27 cellular contexts compared by ENCODE assay signal in the genomic region with DNA sequence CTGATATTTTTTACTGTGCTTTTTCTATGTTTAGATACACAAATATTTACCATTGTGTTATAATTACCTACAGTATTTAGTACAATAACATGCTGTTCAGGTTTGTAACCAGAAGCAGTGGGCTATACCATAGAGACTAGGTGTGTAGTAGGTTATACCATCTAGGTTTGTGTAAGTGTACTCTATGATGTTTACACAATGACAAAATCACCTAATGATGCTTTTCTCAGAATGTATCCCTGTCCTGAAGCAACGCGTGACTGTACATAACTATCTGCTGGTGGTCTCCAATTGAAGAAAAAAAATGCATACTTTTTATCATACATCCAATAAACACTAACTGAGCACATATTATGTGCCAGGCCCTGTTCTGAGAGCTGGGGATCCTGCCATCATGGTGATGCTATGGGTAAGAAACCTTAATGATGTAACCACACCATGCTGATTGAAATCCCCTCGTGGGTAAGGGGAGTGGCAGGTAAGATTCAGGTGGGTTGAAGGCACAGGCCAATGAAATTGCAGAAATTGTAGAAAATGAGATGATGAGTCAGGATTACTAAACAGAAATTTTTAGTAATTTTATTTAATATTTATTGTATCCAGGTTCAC.
DNase-seq lines count a peak whose midpoint lies in the region; ATAC-seq and TF ChIP-seq lines count a peak whose summit lies in the region.
"Had no signal": no experiment of that assay in that cellular context is flagged by ENCODE, and none has a peak within 500 bp of the region (broad histone marks: within the 10 kb centered on the region; RNA-seq: fewer than 3 reads in every experiment).

No MANE protein-coding gene starts in this region.

- H3K27me3 ChIP-seq in psoas muscle (ENCODE audit: insufficient read depth in 3 of 3, low read length in 2 of 3) = no peaks in the 10 kb centered on the region
- H3K27me3 ChIP-seq: cardiac muscle cell, pancreas, suprapubic skin had no signal

- no peaks in the 10 kb centered on the region for H3K36me3 ChIP-seq in psoas muscle (ENCODE audit: insufficient read depth in 1 of 2, low read depth in 1 of 2)
- H3K36me3 ChIP-seq: cardiac muscle cell, lower lobe of right lung, pancreas, suprapubic skin had no signal

- H3K4me1 Mint-ChIP-seq in activated naive CD4-positive, alpha-beta T cell treated with anti-CD3 and anti-CD28 coated beads, Interleukin-2, amount 50 U/mL, for 24 hours = peaks cover 96% of the 10 kb centered on the region
- peaks cover 72% of the 10 kb centered on the region for H3K4me1 Mint-ChIP-seq in activated naive CD4-positive, alpha-beta T cell treated with anti-CD3 and anti-CD28 coated beads, Interleukin-2, amount 10 ng/mL, durations not matched to agents 7 days and 5 days
- peaks cover 31 to 87% (median 85%) of the 10 kb centered on the region in 3 donors for H3K4me1 Mint-ChIP-seq in T-cell
- H3K4me1 Mint-ChIP-seq in activated naive CD8-positive, alpha-beta T cell (ENCODE audit: low read depth) = peaks cover 95% of the 10 kb centered on the region
- peaks cover 34% of the 10 kb centered on the region for H3K4me1 Mint-ChIP-seq in stimulated activated naive CD8-positive, alpha-beta T cell treated with anti-CD3 and anti-CD28 coated beads, Interleukin-15, amount 100 ng/mL, for 72 hours

- no peaks in the 10 kb centered on the region for H3K9me3 ChIP-seq in psoas muscle
- H3K9me3 ChIP-seq: lower lobe of right lung, pancreas, suprapubic skin had no signal

- H3K27ac ChIP-seq in psoas muscle = no peak overlapping the region
- H3K27ac ChIP-seq: cardiac muscle cell, coronary artery, GM23248, lower lobe of right lung, pancreas, suprapubic skin had no signal

- H3K9me3 Mint-ChIP-seq in activated naive CD4-positive, alpha-beta T cell treated with anti-CD3 and anti-CD28 coated beads, Interleukin-2, amount 50 U/mL, for 24 hours = no peaks in the 10 kb centered on the region
- H3K9me3 Mint-ChIP-seq in activated naive CD4-positive, alpha-beta T cell treated with anti-CD3 and anti-CD28 coated beads, Interleukin-2, amount 10 ng/mL, durations not matched to agents 7 days and 5 days = no peaks in the 10 kb centered on the region
- no peaks in the 10 kb centered on the region for H3K9me3 Mint-ChIP-seq in T-cell
- no peaks in the 10 kb centered on the region for H3K9me3 Mint-ChIP-seq in activated naive CD8-positive, alpha-beta T cell (ENCODE audit: low read depth)
- H3K9me3 Mint-ChIP-seq in stimulated activated naive CD8-positive, alpha-beta T cell treated with anti-CD3 and anti-CD28 coated beads, Interleukin-15, amount 100 ng/mL, for 72 hours = no peaks in the 10 kb centered on the region
- H3K9me3 Mint-ChIP-seq: HFFc6; nephron; stimulated activated effector memory CD8-positive, alpha-beta T cell treated with anti-CD3 and anti-CD28 coated beads, Interleukin-12 subunit alpha, Interleukin-12 subunit beta, amount 100 ng/mL, for 72 hours had no signal

- no peak for ATAC-seq in T-cell (replicated peaks in 1 of 4)
- ATAC-seq in stimulated activated naive CD8-positive, alpha-beta T cell treated with anti-CD3 and anti-CD28 coated beads, Interleukin-15, amount 100 ng/mL, for 72 hours = peak; percentile 61
- ATAC-seq in psoas muscle = no peak
- ATAC-seq: lower lobe of right lung, pancreas, right cardiac atrium had no signal

- TF ChIP-seq CTCF in psoas muscle (IDR thresholded peaks at IDR 0.05) = no peak

- 96 to 98% (median 98%) methylated on average over 3 of the region's 3 CpGs for WGBS in psoas muscle, 3 donors

- CTCF ChIA-PET in activated naive CD4-positive, alpha-beta T cell treated with anti-CD3 and anti-CD28 coated beads, Interleukin-2, amount 10 ng/mL, durations not matched to agents 7 days and 5 days (lab: Charles Lee) = interaction anchor here (0.6 to 1.0 kb wide), 2 partner anchors 49 to 202 kb away, joined by 3 read pairs; no protein-coding TSS in a partner anchor
- CTCF ChIA-PET in T-cell (lab: Charles Lee) = interaction anchor here in 1 of 2 donors (0.8 to 1.3 kb wide), 6 partner anchors 7 to 86 kb away, joined by 3 to 5 read pairs (median 4); no protein-coding TSS in a partner anchor

- intact Hi-C loops in psoas muscle (cut with DNase I) = no loop called here

- H3K36me3 Mint-ChIP-seq in activated naive CD4-positive, alpha-beta T cell treated with anti-CD3 and anti-CD28 coated beads, Interleukin-2, amount 50 U/mL, for 24 hours = peaks cover 48% of the 10 kb centered on the region
- peaks cover 33% of the 10 kb centered on the region for H3K36me3 Mint-ChIP-seq in activated naive CD4-positive, alpha-beta T cell treated with anti-CD3 and anti-CD28 coated beads, Interleukin-2, amount 10 ng/mL, durations not matched to agents 7 days and 5 days
- H3K36me3 Mint-ChIP-seq in T-cell = peaks cover 27% of the 10 kb centered on the region
- peaks cover 40% of the 10 kb centered on the region for H3K36me3 Mint-ChIP-seq in activated naive CD8-positive, alpha-beta T cell

- no peaks in the 10 kb centered on the region for H3K27me3 Mint-ChIP-seq in activated naive CD4-positive, alpha-beta T cell treated with anti-CD3 and anti-CD28 coated beads, Interleukin-2, amount 50 U/mL, for 24 hours
- no peaks in the 10 kb centered on the region for H3K27me3 Mint-ChIP-seq in activated naive CD4-positive, alpha-beta T cell treated with anti-CD3 and anti-CD28 coated beads, Interleukin-2, amount 10 ng/mL, durations not matched to agents 7 days and 5 days
- no peaks in the 10 kb centered on the region for H3K27me3 Mint-ChIP-seq in T-cell
- no peaks in the 10 kb centered on the region for H3K27me3 Mint-ChIP-seq in activated naive CD8-positive, alpha-beta T cell
- no peaks in the 10 kb centered on the region for H3K27me3 Mint-ChIP-seq in stimulated activated naive CD8-positive, alpha-beta T cell treated with anti-CD3 and anti-CD28 coated beads, Interleukin-15, amount 100 ng/mL, for 72 hours

- H3K4me3 Mint-ChIP-seq in activated naive CD4-positive, alpha-beta T cell treated with anti-CD3 and anti-CD28 coated beads, Interleukin-2, amount 50 U/mL, for 24 hours = peak overlapping the region; percentile 40
- no peak overlapping the region for H3K4me3 Mint-ChIP-seq in activated naive CD4-positive, alpha-beta T cell treated with anti-CD3 and anti-CD28 coated beads, Interleukin-2, amount 10 ng/mL, durations not matched to agents 7 days and 5 days
- H3K4me3 Mint-ChIP-seq in T-cell = peak overlapping the region in 1 of 3 donors; percentile 28
- H3K4me3 Mint-ChIP-seq in activated naive CD8-positive, alpha-beta T cell = peak overlapping the region; percentile 17
- peak overlapping the region in 1 of 2 donors; percentile 9 for H3K4me3 Mint-ChIP-seq in stimulated activated naive CD8-positive, alpha-beta T cell treated with anti-CD3 and anti-CD28 coated beads, Interleukin-15, amount 100 ng/mL, for 72 hours
- H3K4me3 Mint-ChIP-seq: HFFc6; nephron; stimulated activated effector memory CD8-positive, alpha-beta T cell treated with anti-CD3 and anti-CD28 coated beads, Interleukin-12 subunit alpha, Interleukin-12 subunit beta, amount 100 ng/mL, for 72 hours had no signal

- H3K4me1 ChIP-seq in psoas muscle = no peaks in the 10 kb centered on the region
- H3K4me1 ChIP-seq: pancreas had no signal

- POLR2A ChIA-PET in T-cell (lab: Charles Lee) = interaction anchor here (0.7 to 1.1 kb wide), 3 partner anchors 10 to 58 kb away, joined by 3 to 8 read pairs (median 5); no protein-coding TSS in a partner anchor

- H3K4me3 ChIP-seq in psoas muscle = no peak overlapping the region
- H3K4me3 ChIP-seq: cardiac muscle cell, coronary artery, GM23248, lower lobe of right lung, pancreas, suprapubic skin had no signal

- peak overlapping the region; percentile 97 for H3K27ac Mint-ChIP-seq in activated naive CD4-positive, alpha-beta T cell treated with anti-CD3 and anti-CD28 coated beads, Interleukin-2, amount 50 U/mL, for 24 hours
- no peak overlapping the region for H3K27ac Mint-ChIP-seq in activated naive CD4-positive, alpha-beta T cell treated with anti-CD3 and anti-CD28 coated beads, Interleukin-2, amount 10 ng/mL, durations not matched to agents 7 days and 5 days
- H3K27ac Mint-ChIP-seq in T-cell = peak overlapping the region; percentile 87 to 94
- H3K27ac Mint-ChIP-seq in activated naive CD8-positive, alpha-beta T cell = peak overlapping the region; percentile 96
- H3K27ac Mint-ChIP-seq in stimulated activated naive CD8-positive, alpha-beta T cell treated with anti-CD3 and anti-CD28 coated beads, Interleukin-15, amount 100 ng/mL, for 72 hours = peak overlapping the region; percentile 95 to 97
- H3K27ac Mint-ChIP-seq: HFFc6; nephron; stimulated activated effector memory CD8-positive, alpha-beta T cell treated with anti-CD3 and anti-CD28 coated beads, Interleukin-12 subunit alpha, Interleukin-12 subunit beta, amount 100 ng/mL, for 72 hours had no signal

- DNase-seq in activated naive CD4-positive, alpha-beta T cell treated with anti-CD3 and anti-CD28 coated beads, Interleukin-2, amount 10 ng/mL, durations not matched to agents 7 days and 5 days = no peak
- DNase-seq in T-cell = no peak
- peak in 1 of 2 donors; percentile 57 for DNase-seq in stimulated activated naive CD8-positive, alpha-beta T cell treated with anti-CD3 and anti-CD28 coated beads, Interleukin-15, amount 100 ng/mL, for 72 hours
- DNase-seq in psoas muscle = no peak
- DNase-seq in dermis blood vessel endothelial cell = no peak
- DNase-seq: activated gamma-delta T cell; aorta; C1 segment of cervical spinal cord; GM23248; HFFc6; KG1; lower lobe of right lung; NCI-H1417 treated with DMSO at 0.1 percent for 48 hours; NCI-H2081 treated with DMSO at 0.1 percent for 48 hours; NCI-H226; NCI-H69; pancreas; right cardiac atrium; stimulated activated CD4-positive, alpha-beta T cell treated with anti-CD3 and anti-CD28 coated beads, Interleukin-4, amount 100 ng/mL, for 1 hour; SW 1271 had no signal
